ENCODE assay signal across 12 cellular contexts in the genomic region with DNA sequence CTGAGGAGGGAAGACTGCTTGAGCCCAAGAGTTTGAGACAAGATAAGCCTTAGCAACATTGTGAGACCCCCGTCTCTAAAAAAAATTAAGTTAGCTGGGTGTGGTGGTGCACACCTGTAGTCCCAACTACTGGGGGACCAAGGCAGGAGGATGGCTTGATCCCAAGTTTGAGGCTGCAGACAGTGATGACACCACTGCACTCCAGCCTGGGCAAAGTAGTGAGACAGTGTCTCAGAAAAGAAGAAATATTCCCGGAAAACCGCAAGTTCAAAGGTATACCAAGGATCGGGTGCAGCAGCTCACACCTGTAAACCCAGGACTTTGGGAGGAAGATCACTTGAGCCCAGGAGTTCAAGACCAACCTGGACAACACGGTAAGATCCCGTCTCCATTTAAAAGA. TPM values are rescaled to one million over a fixed set of nuclear protein-coding genes. Genes with fewer than 3 reads are reported as not detected.
DNase-seq lines count a peak whose midpoint lies in the region; ATAC-seq and TF ChIP-seq lines count a peak whose summit lies in the region.
"Had no signal": no experiment of that assay in that cellular context is flagged by ENCODE, and none has a peak within 500 bp of the region (broad histone marks: within the 10 kb centered on the region; RNA-seq: fewer than 3 reads in every experiment).

No MANE protein-coding gene starts in this region.

- TF ChIP-seq CTCF in activated CD8-positive, alpha-beta T cell treated with anti-CD3 and anti-CD28 coated beads for 36 hours (IDR thresholded peaks at IDR 0.05) = no peak
- no peak for TF ChIP-seq CTCF in GM20000 (IDR thresholded peaks at IDR 0.05; ENCODE audit: extremely low read depth, missing control alignments)

- POLR2A ChIA-PET in activated CD8-positive, alpha-beta T cell treated with anti-CD3 and anti-CD28 coated beads for 36 hours (lab: Charles Lee) = interaction anchor here (0.8 to 4.9 kb wide), 10 partner anchors 18 to 429 kb away, joined by 3 to 45 read pairs (median 4); a partner anchor contains a TSS

- ATAC-seq in activated T-cell treated with anti-CD3 and anti-CD28 coated beads, Interleukin-2, amount 50 U/mL, for 72 hours (replicated peaks in 1 of 2) = no peak
- ATAC-seq in activated CD8-positive, alpha-beta T cell treated with anti-CD3 and anti-CD28 coated beads for 36 hours = no peak
- ATAC-seq in stimulated activated naive CD8-positive, alpha-beta T cell treated with anti-CD3 and anti-CD28 coated beads, Interleukin-15, amount 100 ng/mL, for 72 hours = no peak
- ATAC-seq: left colon had no signal

- H3K4me1 Mint-ChIP-seq in activated T-cell treated with anti-CD3 and anti-CD28 coated beads, Interleukin-2, amount 50 U/mL, for 72 hours (ENCODE audit: low read depth) = peaks cover 82% of the 10 kb centered on the region
- peaks cover 56% of the 10 kb centered on the region for H3K4me1 Mint-ChIP-seq in activated CD8-positive, alpha-beta T cell treated with anti-CD3 and anti-CD28 coated beads for 36 hours (ENCODE audit: low read depth)
- peaks cover 63 to 74% of the 10 kb centered on the region in 2 donors for H3K4me1 Mint-ChIP-seq in immature natural killer cell
- H3K4me1 Mint-ChIP-seq in stimulated activated naive CD8-positive, alpha-beta T cell treated with anti-CD3 and anti-CD28 coated beads, Interleukin-15, amount 100 ng/mL, for 72 hours = peaks cover 79% of the 10 kb centered on the region

- CTCF ChIA-PET in activated CD8-positive, alpha-beta T cell treated with anti-CD3 and anti-CD28 coated beads for 36 hours (lab: Charles Lee) = interaction anchor here (1.0 kb wide), 1 partner anchor 9 kb away, joined by 3 read pairs; no protein-coding TSS in a partner anchor

- H3K4me3 Mint-ChIP-seq in activated T-cell treated with anti-CD3 and anti-CD28 coated beads, Interleukin-2, amount 50 U/mL, for 72 hours = peak overlapping the region; percentile 57 to 99
- peak overlapping the region; percentile 96 for H3K4me3 Mint-ChIP-seq in activated CD8-positive, alpha-beta T cell treated with anti-CD3 and anti-CD28 coated beads for 36 hours
- H3K4me3 Mint-ChIP-seq in immature natural killer cell = peak overlapping the region in 3 of 5 donors; percentile 36 to 64 (median 50)
- peak overlapping the region; percentile 66 to 95 for H3K4me3 Mint-ChIP-seq in stimulated activated naive CD8-positive, alpha-beta T cell treated with anti-CD3 and anti-CD28 coated beads, Interleukin-15, amount 100 ng/mL, for 72 hours

- peak overlapping the region; percentile 98 for H3K27ac Mint-ChIP-seq in activated T-cell treated with anti-CD3 and anti-CD28 coated beads, Interleukin-2, amount 50 U/mL, for 72 hours
- peak overlapping the region; percentile 82 for H3K27ac Mint-ChIP-seq in activated CD8-positive, alpha-beta T cell treated with anti-CD3 and anti-CD28 coated beads for 36 hours
- H3K27ac Mint-ChIP-seq in immature natural killer cell = peak overlapping the region; percentile 24 to 81 (median 66)
- peak overlapping the region; percentile 58 to 89 for H3K27ac Mint-ChIP-seq in stimulated activated naive CD8-positive, alpha-beta T cell treated with anti-CD3 and anti-CD28 coated beads, Interleukin-15, amount 100 ng/mL, for 72 hours

- DNase-seq in activated T-cell treated with anti-CD3 and anti-CD28 coated beads, Interleukin-2, amount 50 U/mL, for 72 hours = no peak
- DNase-seq in activated T-cell treated with anti-CD3 and anti-CD28 coated beads for 4 hours (no peak), immature natural killer cell (no peak), GM20000 (ENCODE audit: low spot score) (no peak), NCI-H524 (lab: John Stamatoyannopoulos, UW) (no peak)
- DNase-seq in activated CD8-positive, alpha-beta T cell treated with anti-CD3 and anti-CD28 coated beads for 36 hours = no peak
- DNase-seq in stimulated activated naive CD8-positive, alpha-beta T cell treated with anti-CD3 and anti-CD28 coated beads, Interleukin-15, amount 100 ng/mL, for 72 hours = no peak
- no peak for DNase-seq in stimulated activated CD4-positive, alpha-beta T cell treated with anti-CD3 and anti-CD28 coated beads, Interleukin-12 subunit alpha, Interleukin-12 subunit beta, amount 100 ng/mL, for 4 hours
- DNase-seq: DMS79 treated with DMSO at 0.1 percent for 48 hours, left colon, NCI-H2107, SW 1271 had no signal

- H3K27me3 Mint-ChIP-seq in activated T-cell treated with anti-CD3 and anti-CD28 coated beads, Interleukin-2, amount 50 U/mL, for 72 hours (ENCODE audit: low read depth) = no peaks in the 10 kb centered on the region
- H3K27me3 Mint-ChIP-seq in activated CD8-positive, alpha-beta T cell treated with anti-CD3 and anti-CD28 coated beads for 36 hours = no peaks in the 10 kb centered on the region
- peaks cover 10 to 20% (median 19%) of the 10 kb centered on the region in 3 donors for H3K27me3 Mint-ChIP-seq in immature natural killer cell (ENCODE audit: low read depth in 3 of 3)
- H3K27me3 Mint-ChIP-seq in stimulated activated naive CD8-positive, alpha-beta T cell treated with anti-CD3 and anti-CD28 coated beads, Interleukin-15, amount 100 ng/mL, for 72 hours = no peaks in the 10 kb centered on the region

- intact Hi-C loops in activated CD8-positive, alpha-beta T cell treated with anti-CD3 and anti-CD28 coated beads for 36 hours (cut with micrococcal nuclease) = loop anchor here (10.0 kb wide), 1 partner anchor 382 kb away; no protein-coding TSS in a partner anchor

- H3K9me3 Mint-ChIP-seq in activated T-cell treated with anti-CD3 and anti-CD28 coated beads, Interleukin-2, amount 50 U/mL, for 72 hours = no peaks in the 10 kb centered on the region
- H3K9me3 Mint-ChIP-seq in activated CD8-positive, alpha-beta T cell treated with anti-CD3 and anti-CD28 coated beads for 36 hours = peaks cover 2% of the 10 kb centered on the region
- H3K9me3 Mint-ChIP-seq in immature natural killer cell = no peaks in the 10 kb centered on the region
- no peaks in the 10 kb centered on the region for H3K9me3 Mint-ChIP-seq in stimulated activated naive CD8-positive, alpha-beta T cell treated with anti-CD3 and anti-CD28 coated beads, Interleukin-15, amount 100 ng/mL, for 72 hours

- peaks cover 8 to 44% of the 10 kb centered on the region in 2 donors for H3K36me3 Mint-ChIP-seq in activated T-cell treated with anti-CD3 and anti-CD28 coated beads, Interleukin-2, amount 50 U/mL, for 72 hours (ENCODE audit: insufficient read depth in 2 of 2)
- peaks cover 72% of the 10 kb centered on the region for H3K36me3 Mint-ChIP-seq in activated CD8-positive, alpha-beta T cell treated with anti-CD3 and anti-CD28 coated beads for 36 hours (ENCODE audit: low read depth)
- H3K36me3 Mint-ChIP-seq in immature natural killer cell = peaks cover 3 to 4% (median 4%) of the 10 kb centered on the region in 3 donors

RNA-seq across cellular contexts. Expression of a gene that starts 5.8 kb away (rescaled TPM):
- total RNA-seq in activated T-cell treated with anti-CD3 and anti-CD28 coated beads, Interleukin-2, amount 50 U/mL, for 72 hours = 100 to 1,000 TPM; 166 to 192 TPM
- 100 to 1,000 TPM; 381 to 406 TPM for total RNA-seq in activated CD8-positive, alpha-beta T cell treated with anti-CD3 and anti-CD28 coated beads for 36 hours
- 100 to 1,000 TPM; 175 to 222 (median 180) TPM for polyA plus RNA-seq in immature natural killer cell

RNA-seq across cellular contexts. Expression of a gene that starts 36.5 kb away (rescaled TPM):
- 100 to 1,000 TPM; 661 to 679 TPM for total RNA-seq in activated T-cell treated with anti-CD3 and anti-CD28 coated beads, Interleukin-2, amount 50 U/mL, for 72 hours
- 100 to 1,000 TPM; 859 to 869 TPM for total RNA-seq in activated CD8-positive, alpha-beta T cell treated with anti-CD3 and anti-CD28 coated beads for 36 hours
- polyA plus RNA-seq in immature natural killer cell = 1,000 to 10,000 TPM in 1 of 3 donors, 100 to 1,000 TPM in 2; 795 to 1,475 (median 867) TPM

RNA-seq across cellular contexts. Expression of a gene that starts 42.8 kb away (rescaled TPM):
- 100 to 1,000 TPM; 903 to 922 TPM for total RNA-seq in activated T-cell treated with anti-CD3 and anti-CD28 coated beads, Interleukin-2, amount 50 U/mL, for 72 hours
- total RNA-seq in activated CD8-positive, alpha-beta T cell treated with anti-CD3 and anti-CD28 coated beads for 36 hours = 1,000 to 10,000 TPM; 1,203 to 1,221 TPM
- polyA plus RNA-seq in immature natural killer cell = 100 to 1,000 TPM; 662 to 819 (median 747) TPM

RNA-seq across cellular contexts. Expression of a gene that starts 52.2 kb away (rescaled TPM):
- 100 to 1,000 TPM; 128 to 154 TPM for total RNA-seq in activated T-cell treated with anti-CD3 and anti-CD28 coated beads, Interleukin-2, amount 50 U/mL, for 72 hours
- 10 to 100 TPM; 80.1 to 89.3 TPM for total RNA-seq in activated CD8-positive, alpha-beta T cell treated with anti-CD3 and anti-CD28 coated beads for 36 hours
- 10 to 100 TPM in 2 of 3 donors, 1 to 10 TPM in 1; 6.5 to 37.5 (median 11.9) TPM for polyA plus RNA-seq in immature natural killer cell
